ENCODE assay signal across 22 cellular contexts in genomic region chr22:37082251-37082650, GRCh38. TPM values are rescaled to one million over a fixed set of nuclear protein-coding genes. Genes with fewer than 3 reads are reported as not detected.
DNase-seq lines count a peak whose midpoint lies in the region; ATAC-seq and TF ChIP-seq lines count a peak whose summit lies in the region.
"Had no signal": no experiment of that assay in that cellular context is flagged by ENCODE, and none has a peak within 500 bp of the region (broad histone marks: within the 10 kb centered on the region; RNA-seq: fewer than 3 reads in every experiment).

No MANE protein-coding gene starts in this region.

- intact Hi-C loops in adrenal gland (cut with DNase I): loop anchor here (5.0 to 10.0 kb wide), 2 partner anchors 80 to 83 kb away; no protein-coding TSS in a partner anchor

- ATAC-seq in HG02588 (IDR thresholded peaks at IDR 0.05; ENCODE audit: unreplicated experiment): no peak
- ATAC-seq: pancreas had no signal

- peak; percentile 58 for DNase-seq in activated naive CD4-positive, alpha-beta T cell treated with Interleukin-2 at 50 U/mL for 16 hours
- no peak for DNase-seq in activated naive CD4-positive, alpha-beta T cell treated with anti-CD3 and anti-CD28 coated beads, Interleukin-2, amount 10 ng/mL, durations not matched to agents 7 days and 5 days
- peak; percentile 31 to 37 for DNase-seq in activated CD4-positive, alpha-beta T cell treated with anti-CD3 and anti-CD28 coated beads, Interleukin-2, amount 50 U/mL, for 4 hours
- DNase-seq in adrenal gland (peak in 5 of 7 donors; percentile 24 to 58 (median 38)), hippocampal formation (lab: John Stamatoyannopoulos, UW) (no peak), GDM1 (lab: John Stamatoyannopoulos, UW) (no peak)
- peak; percentile 74 for DNase-seq in stimulated activated CD8-positive, alpha-beta memory T cell treated with anti-CD3 and anti-CD28 coated beads, Interleukin-4, amount 100 ng/mL, for 48 hours
- DNase-seq: aorta, COR-L47, EL, HFFc6, left ventricle myocardium inferior, NCI-H2029, NCI-H510A, pancreas, SHP77 treated with DMSO at 0.1 percent for 48 hours had no signal

- H3K4me3 Mint-ChIP-seq in activated naive CD4-positive, alpha-beta T cell treated with anti-CD3 and anti-CD28 coated beads, Interleukin-2, amount 10 ng/mL, durations not matched to agents 7 days and 5 days: no peak overlapping the region
- H3K4me3 Mint-ChIP-seq: HFFc6 had no signal

- no peak overlapping the region for H3K4me3 ChIP-seq in adrenal gland
- H3K4me3 ChIP-seq: left ventricle myocardium inferior, pancreas had no signal

- CTCF ChIA-PET in activated naive CD4-positive, alpha-beta T cell treated with anti-CD3 and anti-CD28 coated beads, Interleukin-2, amount 10 ng/mL, durations not matched to agents 7 days and 5 days (lab: Charles Lee): interaction anchor here (1.3 kb wide), 1 partner anchor 117 kb away, joined by 5 read pairs; no protein-coding TSS in a partner anchor

- no peak for TF ChIP-seq CTCF in adrenal gland (IDR thresholded peaks at IDR 0.05)

- H3K9me3 Mint-ChIP-seq in activated naive CD4-positive, alpha-beta T cell treated with anti-CD3 and anti-CD28 coated beads, Interleukin-2, amount 10 ng/mL, durations not matched to agents 7 days and 5 days: no peaks in the 10 kb centered on the region
- H3K9me3 Mint-ChIP-seq: HFFc6 had no signal

- peaks cover 70% of the 10 kb centered on the region for H3K4me1 Mint-ChIP-seq in activated naive CD4-positive, alpha-beta T cell treated with anti-CD3 and anti-CD28 coated beads, Interleukin-2, amount 10 ng/mL, durations not matched to agents 7 days and 5 days

- no peaks in the 10 kb centered on the region for H3K9me3 ChIP-seq in adrenal gland (replicated peaks in 1 of 3)
- H3K9me3 ChIP-seq: left ventricle myocardium inferior, pancreas had no signal

- H3K27ac Mint-ChIP-seq in activated naive CD4-positive, alpha-beta T cell treated with anti-CD3 and anti-CD28 coated beads, Interleukin-2, amount 10 ng/mL, durations not matched to agents 7 days and 5 days: no peak overlapping the region
- H3K27ac Mint-ChIP-seq: HFFc6 had no signal

- H3K4me1 ChIP-seq in adrenal gland (replicated peaks in 1 of 2): no peaks in the 10 kb centered on the region
- H3K4me1 ChIP-seq: left ventricle myocardium inferior, pancreas had no signal

- peaks cover 8% of the 10 kb centered on the region for H3K27me3 Mint-ChIP-seq in activated naive CD4-positive, alpha-beta T cell treated with anti-CD3 and anti-CD28 coated beads, Interleukin-2, amount 10 ng/mL, durations not matched to agents 7 days and 5 days

- WGBS in adrenal gland, 4 donors: 50 to 73% (median 63%) methylated on average over 7 to 9 of the region's 9 CpGs

- H3K27ac ChIP-seq in adrenal gland: no peak overlapping the region
- H3K27ac ChIP-seq: left ventricle myocardium inferior, pancreas had no signal

- H3K36me3 ChIP-seq in adrenal gland (replicated peaks in 1 of 2): no peaks in the 10 kb centered on the region
- H3K36me3 ChIP-seq: left ventricle myocardium inferior, pancreas had no signal

- TF ChIP-seq POLR2A in adrenal gland (IDR thresholded peaks at IDR 0.05): no peak

- no peaks in the 10 kb centered on the region for H3K36me3 Mint-ChIP-seq in activated naive CD4-positive, alpha-beta T cell treated with anti-CD3 and anti-CD28 coated beads, Interleukin-2, amount 10 ng/mL, durations not matched to agents 7 days and 5 days

- H3K27me3 ChIP-seq in adrenal gland: no peaks in the 10 kb centered on the region
- H3K27me3 ChIP-seq: pancreas had no signal

RNA-seq across cellular contexts. Expression of gene TMPRSS6, which starts 27.3 kb away (rescaled TPM):
- 1 to 10 TPM in 1 of 8 donors, under 1 TPM in 2, not detected in 5; under 0.01 to 1.2 (median 0.14) TPM for total RNA-seq in adrenal gland
- polyA plus RNA-seq in adrenal gland: under 1 TPM in 2 of 3 donors, not detected in 1; 0.07 to 0.08 TPM
- total RNA-seq: aorta, endothelial cell of umbilical vein, frontal cortex, HFFc6, left ventricle myocardium inferior, skeletal muscle tissue, subcutaneous adipose tissue had no signal
- polyA plus RNA-seq: AG04450, aorta, endothelial cell of umbilical vein had no signal

RNA-seq across cellular contexts. Expression of gene KCTD17, which starts 30.7 kb away (rescaled TPM):
- 10 to 100 TPM; 17.0 to 40.1 (median 29.5) TPM for total RNA-seq in adrenal gland
- polyA plus RNA-seq in adrenal gland: 10 to 100 TPM; 11.3 to 71.5 (median 24.8) TPM

Comparison
In these comparisons a context has a peak if more than half of its experiments do, and no peak if none do; other contexts are left out.
1. DNase-seq: peak in activated naive CD4-positive, alpha-beta T cell treated with Interleukin-2 at 50 U/mL for 16 hours (single experiment), activated CD4-positive, alpha-beta T cell treated with anti-CD3 and anti-CD28 coated beads, Interleukin-2, amount 50 U/mL, for 4 hours (2 of 2), adrenal gland (5 of 7) and stimulated activated CD8-positive, alpha-beta memory T cell treated with anti-CD3 and anti-CD28 coated beads, Interleukin-4, amount 100 ng/mL, for 48 hours (single experiment); none in activated naive CD4-positive, alpha-beta T cell treated with anti-CD3 and anti-CD28 coated beads, Interleukin-2, amount 10 ng/mL, durations not matched to agents 7 days and 5 days (single experiment), hippocampal formation (0 of 2) and GDM1 (single experiment).